ENCODE assay signal across 18 cellular contexts in genomic region chr4:16109256-16109655, GRCh38.
"Had no signal": no experiment of that assay in that cellular context is flagged by ENCODE, and none has a peak within 500 bp of the region (broad histone marks: within the 10 kb centered on the region; RNA-seq: fewer than 3 reads in every experiment).

No MANE protein-coding gene starts in this region.

- H3K36me3 ChIP-seq: gastroesophageal sphincter, heart left ventricle, left lung, lower lobe of right lung had no signal

- H3K9me3 ChIP-seq: gastroesophageal sphincter, heart left ventricle, left lung, lower lobe of right lung had no signal

- H3K4me1 ChIP-seq: foreskin keratinocyte, gastroesophageal sphincter, left lung, lower lobe of right lung had no signal

- DNase-seq: dermis blood vessel endothelial cell; dorsolateral prefrontal cortex; effector CD4-positive, alpha-beta T cell; effector memory CD4-positive, alpha-beta T cell; erythroblast; foreskin keratinocyte; heart left ventricle; left cardiac atrium; left lung; left ventricle myocardium superior; lower lobe of right lung; mammary epithelial cell; mesendoderm; midbrain had no signal

- H3K4me3 ChIP-seq: coronary artery, dorsolateral prefrontal cortex, gastroesophageal sphincter, heart left ventricle, hepatocyte, left lung, lower lobe of right lung had no signal

- H3K27ac ChIP-seq: coronary artery, dorsolateral prefrontal cortex, epithelial cell of prostate, foreskin keratinocyte, gastroesophageal sphincter, heart left ventricle, hepatocyte, left lung, lower lobe of right lung had no signal

- H3K27me3 ChIP-seq: gastroesophageal sphincter, heart left ventricle, hepatocyte, left lung had no signal
